8 cellular contexts compared by ENCODE assay signal in genomic region chr1:156504821-156505678, GRCh38. TPM values are rescaled to one million over a fixed set of nuclear protein-coding genes. Genes with fewer than 3 reads are reported as not detected.
DNase-seq lines count a peak whose midpoint lies in the region; FAIRE-seq and TF ChIP-seq lines count a peak whose summit lies in the region.

No MANE protein-coding gene starts in this region.

- H3K27ac ChIP-seq in DOHH2 (ENCODE audit: low read depth, low read length) (peak overlapping the region; percentile 97), neuronal stem cell (replicated peaks; ENCODE audit: low read length) (peak overlapping the region; percentile 76)

- H4K91ac ChIP-seq in neuronal stem cell (ENCODE audit: low read depth, low read length, poor library complexity) = no peak overlapping the region

- peak overlapping the region; percentile 77 for H3K4ac ChIP-seq in neuronal stem cell (ENCODE audit: low read length)

- peak overlapping the region; percentile 97 for H3K27ac Mint-ChIP-seq in activated naive CD4-positive, alpha-beta T cell treated with anti-CD3 and anti-CD28 coated beads for 36 hours

- peak overlapping the region; percentile 75 for H3K4me3 Mint-ChIP-seq in activated naive CD4-positive, alpha-beta T cell treated with anti-CD3 and anti-CD28 coated beads for 36 hours

- in situ Hi-C loops in SK-MEL-5 (cut with HindIII; ENCODE audit: low pct_unique_long_range_greater_than_20kb, low sequenced_read_pairs) = no loop called here

- H2BK120ac ChIP-seq in neuronal stem cell (ENCODE audit: low read depth, low read length) = peak overlapping the region; percentile 84

- peak overlapping the region; percentile 89 for H3K23ac ChIP-seq in neuronal stem cell (ENCODE audit: low read depth, low read length, poor library complexity)

- H3K9me2 ChIP-seq in DOHH2 (replicated peaks; ENCODE audit: control insufficient read depth, low read length) = no peaks in the 10 kb centered on the region

- intact Hi-C loops in activated naive CD4-positive, alpha-beta T cell treated with anti-CD3 and anti-CD28 coated beads for 36 hours (cut with micrococcal nuclease) = loop anchor here (1.0 to 10.0 kb wide), 9 partner anchors 49 to 648 kb away; partner anchors contain the start of genes CCT3, ETV3, GON4L and GPATCH4

- H2AFZ ChIP-seq in neuronal stem cell (ENCODE audit: low read length) = peak overlapping the region; percentile 52

- H3K27me3 ChIP-seq in DOHH2 (ENCODE audit: control insufficient read depth, low read length) (no peaks in the 10 kb centered on the region), neuronal stem cell (ENCODE audit: control insufficient read depth in 3 of 3, insufficient read depth in 3 of 3, low read depth in 1 of 3, low read length in 3 of 3) (peaks cover 0 to 21% (median 0%) of the 10 kb centered on the region in 3 experiments)

- peak overlapping the region; percentile 83 for H2BK15ac ChIP-seq in neuronal stem cell (ENCODE audit: low read length)

- H4K8ac ChIP-seq in neuronal stem cell (ENCODE audit: low read depth, low read length) = peak overlapping the region; percentile 58

- no peaks in the 10 kb centered on the region for H4K20me1 ChIP-seq in DOHH2 (ENCODE audit: control insufficient read depth, insufficient read depth, low read depth, low read length)

- H3K4me1 Mint-ChIP-seq in activated naive CD4-positive, alpha-beta T cell treated with anti-CD3 and anti-CD28 coated beads for 36 hours (ENCODE audit: low read depth) = peaks cover 66% of the 10 kb centered on the region

- WGBS in neuronal stem cell (ENCODE audit: extremely low coverage in 2 of 2, insufficient read length in 2 of 2, insufficient replicate concordance in 1 of 2), 2 donors = no CpG with 5 or more reads among the region's 45 CpGs

- H3K18ac ChIP-seq in neuronal stem cell (ENCODE audit: low read length) = peak overlapping the region; percentile 95

- H3K27me3 Mint-ChIP-seq in activated naive CD4-positive, alpha-beta T cell treated with anti-CD3 and anti-CD28 coated beads for 36 hours (ENCODE audit: low read depth) = no peaks in the 10 kb centered on the region

- H3K9ac ChIP-seq in neuronal stem cell (ENCODE audit: low read depth, low read length, poor library complexity) = peak overlapping the region; percentile 63

- TF ChIP-seq CTCF in DOHH2 (IDR thresholded peaks at IDR 0.05; ENCODE audit: low read depth, low read length, poor library complexity, severe bottlenecking) = no peak

- H3K36me3 Mint-ChIP-seq in activated naive CD4-positive, alpha-beta T cell treated with anti-CD3 and anti-CD28 coated beads for 36 hours (ENCODE audit: low read depth) = no peaks in the 10 kb centered on the region

- H3K79me1 ChIP-seq in neuronal stem cell (ENCODE audit: low read depth, low read length) = no peaks in the 10 kb centered on the region

- TF ChIP-seq POLR2A in H54 (IDR thresholded peaks at IDR 0.05; ENCODE audit: low read depth, low read length) = peak; percentile 43

- H3K79me2 ChIP-seq in DOHH2 (ENCODE audit: control insufficient read depth, low read length) = peaks cover 21% of the 10 kb centered on the region

- peaks cover 75% of the 10 kb centered on the region for H3K4me1 ChIP-seq in DOHH2 (ENCODE audit: control insufficient read depth, low read length)
- peaks cover 18 to 20% of the 10 kb centered on the region in 2 donors for H3K4me1 ChIP-seq in neuronal stem cell (ENCODE audit: control insufficient read depth in 2 of 2, insufficient read depth in 1 of 2, low read depth in 1 of 2, low read length in 2 of 2)

- H3K4me2 ChIP-seq in DOHH2 (ENCODE audit: low read length) = peak overlapping the region; percentile 99
- H3K4me2 ChIP-seq in neuronal stem cell (ENCODE audit: insufficient read depth, low read length, poor library complexity, severe bottlenecking) = peak overlapping the region; percentile 76

- FAIRE-seq in H54 (lab: Jason Lieb, UNC) = no peak
- FAIRE-seq in frontal cortex (lab: Jason Lieb, UNC) = no peak

- H3F3A ChIP-seq in DOHH2 (ENCODE audit: control insufficient read depth, insufficient read depth) = peaks cover 21% of the 10 kb centered on the region

- H3K36me3 ChIP-seq in DOHH2 (ENCODE audit: control insufficient read depth, low read length) (peaks cover 14% of the 10 kb centered on the region), neuronal stem cell (replicated peaks in 1 of 2; ENCODE audit: control insufficient read depth in 2 of 2, insufficient read depth in 2 of 2, low read length in 2 of 2) (no peaks in the 10 kb centered on the region)

- H3K14ac ChIP-seq in neuronal stem cell (ENCODE audit: low read length) = peak overlapping the region; percentile 26

- CTCF ChIA-PET in activated naive CD4-positive, alpha-beta T cell treated with anti-CD3 and anti-CD28 coated beads for 36 hours (lab: Charles Lee) = interaction anchor here (0.7 to 18.1 kb wide), 5 partner anchors 21 to 119 kb away, joined by 3 to 306 read pairs (median 3); no protein-coding TSS in a partner anchor

- DNase-seq in H54 (ENCODE audit: insufficient read length, low spot score) (peak; percentile 97), NAMALWA (ENCODE audit: low spot score) (peak; percentile 99), SK-MEL-5 (ENCODE audit: low read depth, low spot score) (peak; percentile 99), frontal cortex (ENCODE audit: low spot score in 2 of 2) (peak; percentile 84 to 87), neuronal stem cell (ENCODE audit: low spot score) (peak; percentile 91), stromal cell of bone marrow (ENCODE audit: low read depth) (peak; percentile 99)
- DNase-seq in activated naive CD4-positive, alpha-beta T cell treated with anti-CD3 and anti-CD28 coated beads for 36 hours = peak; percentile 99

- no peak overlapping the region for H2BK5ac ChIP-seq in neuronal stem cell (ENCODE audit: low read length)

- no peaks in the 10 kb centered on the region for H3K9me3 Mint-ChIP-seq in activated naive CD4-positive, alpha-beta T cell treated with anti-CD3 and anti-CD28 coated beads for 36 hours

- H3K4me3 ChIP-seq in DOHH2 (ENCODE audit: low read length) (peak overlapping the region; percentile 87), neuronal stem cell (ENCODE audit: low read length in 2 of 2) (peak overlapping the region; percentile 33 to 34)

- peak overlapping the region; percentile 85 for H2AK5ac ChIP-seq in neuronal stem cell (ENCODE audit: low read depth, low read length)

- H2BK12ac ChIP-seq in neuronal stem cell (ENCODE audit: low read length) = peak overlapping the region; percentile 75

- H3K9me3 ChIP-seq in DOHH2 (ENCODE audit: control insufficient read depth, insufficient read depth, low read length) (no peaks in the 10 kb centered on the region), neuronal stem cell (replicated peaks in 1 of 2; ENCODE audit: control insufficient read depth in 2 of 2, insufficient read depth in 1 of 2, low read depth in 1 of 2, low read length in 2 of 2) (no peaks in the 10 kb centered on the region)

RNA-seq across cellular contexts. Expression of gene MEF2D, which starts 4.5 kb away (rescaled TPM):
- 19.6 and 19.9 TPM in 2 replicates for total RNA-seq in SK-MEL-5 (2014; rRNA removed; shearing (Covaris generic))
- 84.5 and 98.0 TPM in 2 replicates for polyA plus RNA-seq in SK-MEL-5 (2015; cell fraction: cytosol; rRNA removed)
- 58.2 and 61.4 TPM in 2 replicates for polyA plus RNA-seq in SK-MEL-5 (2015; cell fraction: nucleus; rRNA removed)
- 10 to 100 TPM; 28.8 to 32.8 TPM for total RNA-seq in activated naive CD4-positive, alpha-beta T cell treated with anti-CD3 and anti-CD28 coated beads for 36 hours
- 4.9 TPM for total RNA-seq in frontal cortex
- polyA plus RNA-seq in neuronal stem cell (2013, experiment 1 of 2) = 8.4 TPM
- 9.2 TPM for polyA plus RNA-seq in neuronal stem cell (2013, experiment 2 of 2)

Comparison
In these comparisons a context has a peak if more than half of its experiments do, and no peak if none do; other contexts are left out.
1. Peak in every context shown above with its lines: DNase-seq, H3K4me3 ChIP-seq and H3K27ac ChIP-seq.